ENCODE assay signal across 19 cellular contexts in genomic region chr1:50846224-50846839, GRCh38.
DNase-seq lines count a peak whose midpoint lies in the region; ATAC-seq and TF ChIP-seq lines count a peak whose summit lies in the region.
"Had no signal": no experiment of that assay in that cellular context is flagged by ENCODE, and none has a peak within 500 bp of the region (broad histone marks: within the 10 kb centered on the region; RNA-seq: fewer than 3 reads in every experiment).

No MANE protein-coding gene starts in this region.

- ATAC-seq in GM19351 (IDR thresholded peaks at IDR 0.05; ENCODE audit: unreplicated experiment) (no peak), HG02642 (IDR thresholded peaks at IDR 0.05; ENCODE audit: poor library complexity, unreplicated experiment) (no peak)

- no peaks in the 10 kb centered on the region for H3K36me3 ChIP-seq in Peyer's patch
- H3K36me3 ChIP-seq: BE2C had no signal

- H3K9me3 ChIP-seq in Peyer's patch: no peaks in the 10 kb centered on the region
- H3K9me3 ChIP-seq: BE2C, HAP-1 had no signal

- no peak for TF ChIP-seq CTCF in Peyer's patch (IDR thresholded peaks at IDR 0.05)

- no peaks in the 10 kb centered on the region for H3K4me1 ChIP-seq in Peyer's patch
- H3K4me1 ChIP-seq: BE2C had no signal

- H3K27me3 ChIP-seq in Peyer's patch: no peaks in the 10 kb centered on the region
- H3K27me3 ChIP-seq: BE2C had no signal

- no peak overlapping the region for H3K4me3 ChIP-seq in Peyer's patch
- H3K4me3 ChIP-seq: HAP-1 had no signal

- no peak overlapping the region for H3K27ac ChIP-seq in Peyer's patch

- intact Hi-C loops in posterior vena cava (cut with DNase I): no loop called here

- DNase-seq in SIG-M5 treated with dmso at 0.1 percent for 504 hours (lab: John Stamatoyannopoulos, UW; ENCODE audit: unreplicated experiment) (peak; percentile 1), SIG-M5 (lab: John Stamatoyannopoulos, UW) (no peak), MV-4-11 (lab: John Stamatoyannopoulos, UW) (peak; percentile 43), islet precursor cell (peak; percentile 48), posterior vena cava (ENCODE audit: low spot score) (peak; percentile 81), Peyer's patch (no peak)
- DNase-seq: BE2C; CD4-positive, alpha-beta T cell; DMS79; KG1; NCI-H1092 treated with DMSO at 0.1 percent for 48 hours; NCI-H146; NCI-H2081 treated with DMSO at 0.1 percent for 48 hours; OCI-M1; SHP77 treated with DMSO at 0.1 percent for 48 hours; T-helper 1 cell had no signal

- TF ChIP-seq POLR2A in Peyer's patch (IDR thresholded peaks at IDR 0.05): no peak

Comparison
In these comparisons a context has a peak if more than half of its experiments do, and no peak if none do; other contexts are left out.
1. DNase-seq: peak in SIG-M5 treated with dmso at 0.1 percent for 504 hours (single experiment), MV-4-11 (single experiment), islet precursor cell (single experiment) and posterior vena cava (single experiment); none in SIG-M5 (single experiment) and Peyer's patch (0 of 3).